ENCODE assay signal across 9 cellular contexts in the genomic region with DNA sequence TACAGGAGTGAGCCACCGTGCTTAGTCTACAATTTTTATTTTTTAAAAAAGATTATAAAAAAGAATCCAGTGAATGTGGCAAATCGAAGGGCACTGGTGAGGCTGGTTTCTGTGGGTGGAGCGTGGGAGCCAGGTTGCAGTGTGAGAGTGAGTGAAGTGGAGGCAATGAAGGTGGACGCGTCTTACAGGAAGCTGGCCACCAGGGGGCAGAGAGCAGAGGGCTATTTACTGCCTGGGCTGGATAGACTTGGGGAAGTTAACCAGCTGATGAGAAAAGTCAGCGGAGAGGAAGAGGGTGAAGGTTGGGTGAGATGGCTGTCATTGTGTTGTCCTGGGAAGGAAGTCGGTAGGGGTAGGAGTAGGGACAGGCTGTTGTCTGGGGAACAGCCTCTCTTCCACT. TPM values are rescaled to one million over a fixed set of nuclear protein-coding genes. Genes with fewer than 3 reads are reported as not detected.
DNase-seq lines count a peak whose midpoint lies in the region; ATAC-seq and TF ChIP-seq lines count a peak whose summit lies in the region.
"Had no signal": no experiment of that assay in that cellular context is flagged by ENCODE, and none has a peak within 500 bp of the region (broad histone marks: within the 10 kb centered on the region; RNA-seq: fewer than 3 reads in every experiment).

No MANE protein-coding gene starts in this region.

- no peak overlapping the region for H2BK5ac ChIP-seq in IMR-90 (ENCODE audit: low read depth, low read length, poor library complexity, severe bottlenecking)

- H4K8ac ChIP-seq in IMR-90 (ENCODE audit: low read depth in 2 of 2, low read length in 2 of 2), result no peak overlapping the region

- TF ChIP-seq POLR2A in IMR-90 (IDR thresholded peaks at IDR 0.05; ENCODE audit: low read depth, low read length), result no peak
- no peak for TF ChIP-seq POLR2A in right lobe of liver (IDR thresholded peaks at IDR 0.05)
- no peak for TF ChIP-seq POLR2A in thyroid gland (IDR thresholded peaks at IDR 0.05)

- H3K36me3 ChIP-seq in IMR-90 (ENCODE audit: control insufficient read depth, insufficient read depth, low read length) (no peaks in the 10 kb centered on the region), SJSA1 (no peaks in the 10 kb centered on the region), brain microvascular endothelial cell (replicated peaks) (no peaks in the 10 kb centered on the region), right lobe of liver (no peaks in the 10 kb centered on the region), thyroid gland (no peaks in the 10 kb centered on the region)
- H3K36me3 ChIP-seq: BLaER1 treated with 17β-estradiol and CSF1 and Interleukin-3, amounts not matched to agents 10 nM and 100 nM had no signal

- H3K4me2 ChIP-seq in IMR-90 (ENCODE audit: low read depth, low read length), result no peak overlapping the region
- H3K4me2 ChIP-seq: BLaER1 treated with 17β-estradiol and CSF1 and Interleukin-3, amounts not matched to agents 10 nM and 100 nM had no signal

- WGBS in IMR-90 (ENCODE audit: extremely low coverage in 2 of 2, insufficient read length in 1 of 2), 2 experiments, result 49% methylated on average over 3 of the region's 7 CpGs; no CpG with 5 or more reads in 1 of the 2 experiments
- 23% methylated on average over 7 of the region's 7 CpGs for WGBS in right lobe of liver (ENCODE audit: insufficient coverage, low coverage, low lambda C conversion rate, missing lambda C conversion rate)
- 24 to 27% methylated on average over 7 of the region's 7 CpGs for WGBS in thyroid gland, 2 donors

- no peak overlapping the region for H2BK15ac ChIP-seq in IMR-90 (ENCODE audit: low read depth, low read length)

- no peak overlapping the region for H3K23ac ChIP-seq in IMR-90 (ENCODE audit: low read depth, low read length)

- H3K27ac ChIP-seq in IMR-90 (ENCODE audit: insufficient read depth, low read length), result no peak overlapping the region
- no peak overlapping the region for H3K27ac ChIP-seq in SJSA1
- no peak overlapping the region for H3K27ac ChIP-seq in brain microvascular endothelial cell
- no peak overlapping the region for H3K27ac ChIP-seq in right lobe of liver
- no peak overlapping the region for H3K27ac ChIP-seq in thyroid gland
- H3K27ac ChIP-seq: BLaER1 treated with 17β-estradiol and CSF1 and Interleukin-3, amounts not matched to agents 10 nM and 100 nM had no signal

- POLR2A ChIA-PET in IMR-90 (lab: Charles Lee; ENCODE audit: unreplicated experiment), result no interaction called here

- no peak overlapping the region for H4K5ac ChIP-seq in IMR-90 (ENCODE audit: low read depth, low read length)

- H2AK5ac ChIP-seq in IMR-90 (ENCODE audit: low read depth, low read length), result no peak overlapping the region

- H3K4me3 ChIP-seq in IMR-90 (ENCODE audit: insufficient read depth, low read depth, low read length) (no peak overlapping the region), SJSA1 (no peak overlapping the region), brain microvascular endothelial cell (ENCODE audit: low read depth, low read length) (no peak overlapping the region), right lobe of liver (no peak overlapping the region), thyroid gland (replicated peaks in 1 of 3) (no peak overlapping the region)
- H3K4me3 ChIP-seq: BLaER1 treated with 17β-estradiol and CSF1 and Interleukin-3, amounts not matched to agents 10 nM and 100 nM had no signal

- intact Hi-C loops in IMR-90 (cut with micrococcal nuclease) (loop anchor here (1.0 kb wide), 1 partner anchor 143 kb away; no protein-coding TSS in a partner anchor), right lobe of liver (cut with DNase I) (no loop called here), thyroid gland (cut with DNase I) (loop anchor here (5.0 kb wide), 1 partner anchor 145 kb away; no protein-coding TSS in a partner anchor)

- TF ChIP-seq RAD21 in IMR-90 (IDR thresholded peaks at IDR 0.05; ENCODE audit: low read length), result peak; percentile 28; the same call in 1 of the 2 replicates

- H2AK9ac ChIP-seq in IMR-90 (replicated peaks; ENCODE audit: low read depth, low read length, poor library complexity), result no peak overlapping the region

- peak; percentile 93 for ATAC-seq in GM21619 (IDR thresholded peaks at IDR 0.05; ENCODE audit: unreplicated experiment)
- peak; percentile 77 for ATAC-seq in IMR-90 (ENCODE audit: low read depth)
- peak; percentile 91 to 99 (median 97) for ATAC-seq in right lobe of liver

- H3K9ac ChIP-seq in IMR-90 (ENCODE audit: low read depth, low read length), result no peak overlapping the region
- H3K9ac ChIP-seq: BLaER1 treated with 17β-estradiol and CSF1 and Interleukin-3, amounts not matched to agents 10 nM and 100 nM had no signal

- H3K79me1 ChIP-seq in IMR-90 (ENCODE audit: low read depth in 1 of 2, low read length in 2 of 2), result no peaks in the 10 kb centered on the region

- no peak overlapping the region for H4K91ac ChIP-seq in IMR-90 (ENCODE audit: insufficient read depth, low read depth, low read length)

- H3K4me1 ChIP-seq in IMR-90 (ENCODE audit: control insufficient read depth, insufficient read depth, low read length), result no peaks in the 10 kb centered on the region
- no peaks in the 10 kb centered on the region for H3K4me1 ChIP-seq in SJSA1 (replicated peaks)
- H3K4me1 ChIP-seq in right lobe of liver, result no peaks in the 10 kb centered on the region
- H3K4me1 ChIP-seq in thyroid gland, result no peaks in the 10 kb centered on the region
- H3K4me1 ChIP-seq: BLaER1 treated with 17β-estradiol and CSF1 and Interleukin-3, amounts not matched to agents 10 nM and 100 nM had no signal

- H2BK120ac ChIP-seq in IMR-90 (ENCODE audit: low read depth, low read length), result no peak overlapping the region

- no peak overlapping the region for H3K14ac ChIP-seq in IMR-90 (replicated peaks; ENCODE audit: low read depth, low read length)

- no peak overlapping the region for H2BK20ac ChIP-seq in IMR-90 (ENCODE audit: low read depth, low read length)

- TF ChIP-seq CTCF in IMR-90 (conservative IDR thresholded peaks at IDR 0.05; ENCODE audit: low read depth, low read length) (peak; percentile 46), brain microvascular endothelial cell (IDR thresholded peaks at IDR 0.05; ENCODE audit: low read depth, low read length, missing control alignments) (peak; percentile 83), right lobe of liver (IDR thresholded peaks at IDR 0.05) (peak; percentile 65 to 74 (median 69)), thyroid gland (IDR thresholded peaks at IDR 0.05) (peak in 5 of 6 experiments; percentile 53 to 80 (median 61))

- DNase-seq in NCI-H146 (lab: John Stamatoyannopoulos, UW), result peak; percentile 8
- DNase-seq in NCI-H146 treated with DMSO at 0.1 percent for 48 hours (lab: John Stamatoyannopoulos, UW; ENCODE audit: unreplicated experiment), result no peak
- DNase-seq in IMR-90, result peak; percentile 21
- peak; percentile 9 to 52 for DNase-seq in SJSA1 (ENCODE audit: low read depth in 1 of 2, low spot score in 2 of 2)
- peak; percentile 29 for DNase-seq in brain microvascular endothelial cell
- DNase-seq in right lobe of liver, result peak; percentile 70 to 77 (median 74)
- peak; percentile 74 to 82 for DNase-seq in thyroid gland

- H3K4ac ChIP-seq in IMR-90 (ENCODE audit: low read depth, low read length), result no peak overlapping the region

- H3K9me3 ChIP-seq in IMR-90 (ENCODE audit: control insufficient read depth, insufficient read depth, low read length), result no peaks in the 10 kb centered on the region
- H3K9me3 ChIP-seq in SJSA1 (replicated peaks), result no peaks in the 10 kb centered on the region
- H3K9me3 ChIP-seq in right lobe of liver, result no peaks in the 10 kb centered on the region
- no peaks in the 10 kb centered on the region for H3K9me3 ChIP-seq in thyroid gland

- no peaks in the 10 kb centered on the region for H3K9me1 ChIP-seq in IMR-90 (ENCODE audit: insufficient read depth, low read length)

- no peak overlapping the region for H3K18ac ChIP-seq in IMR-90 (ENCODE audit: low read depth, low read length)

- in situ Hi-C loops in IMR-90 (cut with MboI; ENCODE audit: low sequenced_read_pairs), result no loop called here
- in situ Hi-C loops in brain microvascular endothelial cell (cut with HindIII; ENCODE audit: low pct_ligation_motif_present, low sequenced_read_pairs), result no loop called here

- H3K27me3 ChIP-seq in IMR-90 (ENCODE audit: control insufficient read depth, insufficient read depth, low read length) (peaks cover 2% of the 10 kb centered on the region; the same call in 1 of the 2 replicates), SJSA1 (replicated peaks) (no peaks in the 10 kb centered on the region; the same call in 1 of the 2 replicates), brain microvascular endothelial cell (replicated peaks) (peaks cover under 1% of the 10 kb centered on the region), right lobe of liver (no peaks in the 10 kb centered on the region), thyroid gland (no peaks in the 10 kb centered on the region)
- H3K27me3 ChIP-seq: BLaER1 treated with 17β-estradiol and CSF1 and Interleukin-3, amounts not matched to agents 10 nM and 100 nM had no signal

- CTCF ChIA-PET in IMR-90 (lab: Yijun Ruan, JAX), result interaction anchor here (1.4 kb wide), 1 partner anchor 9 kb away, joined by 6 read pairs; no protein-coding TSS in a partner anchor

- no peak overlapping the region for H3K56ac ChIP-seq in IMR-90 (ENCODE audit: extremely low read depth, insufficient read depth, low read length)

- H4K20me1 ChIP-seq in IMR-90 (ENCODE audit: insufficient read depth, low read length), result no peaks in the 10 kb centered on the region
- H4K20me1 ChIP-seq: BLaER1 treated with 17β-estradiol and CSF1 and Interleukin-3, amounts not matched to agents 10 nM and 100 nM had no signal

- no TSS peak for BruUV-seq in IMR-90 (replicated peaks; lab: Mats Ljungman, UMichigan)

- H2AFZ ChIP-seq in IMR-90 (replicated peaks; ENCODE audit: low read length, poor library complexity), result no peak overlapping the region

- dilution Hi-C loops in IMR-90 (cut with HindIII; ENCODE audit: low sequenced_read_pairs, unreplicated experiment), result no loop called here

TF ChIP-seq in IMR-90, 13 proteins besides CTCF, POLR2A, EP300 and RAD21 (continues in another document):
- TF ChIP-seq MXI1 (IDR thresholded peaks at IDR 0.05; ENCODE audit: borderline replicate concordance, low read depth, low read length) (no peak), BHLHE40 (IDR thresholded peaks at IDR 0.05; ENCODE audit: low read depth, low read length) (no peak)

RNA-seq across cellular contexts. Expression of a gene that starts 6.8 kb away (rescaled TPM):
- total RNA-seq in IMR-90 (2012; rRNA removed) (not detected in 2 replicates), right lobe of liver (under 1 TPM in 4 of 6 experiments, not detected in 2; 0.12 to 0.38 (median 0.35) TPM), thyroid gland (not detected)
- polyA plus RNA-seq in IMR-90 (2012; rRNA removed), result not detected in 2 replicates
- polyA plus RNA-seq in IMR-90 (2012; cell fraction: cytosol; rRNA removed), result not detected in 2 replicates
- polyA plus RNA-seq in IMR-90 (2012; cell fraction: nucleus; rRNA removed; ENCODE audit: low replicate concordance), result not detected in 2 replicates
- not detected in 2 replicates for total RNA-seq in SJSA1 (2014; rRNA removed; shearing (Covaris generic))

RNA-seq across cellular contexts. Expression of a gene that starts 26.8 kb away (rescaled TPM):
- not detected in 2 replicates for total RNA-seq in IMR-90 (2012; rRNA removed)
- polyA plus RNA-seq in IMR-90 (2012; rRNA removed), result not detected in 2 replicates
- not detected in 2 replicates for polyA plus RNA-seq in IMR-90 (2012; cell fraction: cytosol; rRNA removed)
- not detected in 2 replicates for polyA plus RNA-seq in IMR-90 (2012; cell fraction: nucleus; rRNA removed; ENCODE audit: low replicate concordance)
- not detected in 2 replicates for total RNA-seq in SJSA1 (2014; rRNA removed; shearing (Covaris generic))
- total RNA-seq in right lobe of liver, result 1 to 10 TPM in 5 of 6 experiments, under 1 TPM in 1; 0.56 to 5.8 (median 2.4) TPM
- total RNA-seq in thyroid gland, result 10 to 100 TPM in 2 of 4 donors, 1 to 10 TPM in 2; 1.6 to 13.1 (median 9.7) TPM

Comparison
In these comparisons a context has a peak if more than half of its experiments do, and no peak if none do; other contexts are left out.
1. intact Hi-C loops: an anchor here in IMR-90 (1.0 kb wide) and thyroid gland (5.0 kb wide); none called in right lobe of liver.